ENCODE assay signal across 8 cellular contexts in genomic region chr6:32195652-32195901, GRCh38. TPM values are rescaled to one million over a fixed set of nuclear protein-coding genes. Genes with fewer than 3 reads are reported as not detected.
A peak's percentile ranks its signal among the peaks of the same experiment; 100 is the strongest.
DNase-seq lines count a peak whose midpoint lies in the region; ATAC-seq and TF ChIP-seq lines count a peak whose summit lies in the region.

No MANE protein-coding gene starts in this region.

- WGBS in right cardiac atrium: under 1% methylated on average over 25 of the region's 25 CpGs
- 0 to 1% (median 1%) methylated on average over 22 to 25 of the region's 25 CpGs for WGBS in psoas muscle, 3 donors

- H3K36me3 ChIP-seq in psoas muscle (ENCODE audit: insufficient read depth in 1 of 2, low read depth in 1 of 2) (no peaks in the 10 kb centered on the region), uterus (no peaks in the 10 kb centered on the region)

- TF ChIP-seq CTCF in astrocyte of the cerebellum (IDR thresholded peaks at IDR 0.05; ENCODE audit: low read depth, low read length, missing control alignments): peak; percentile 45
- TF ChIP-seq CTCF in psoas muscle (IDR thresholded peaks at IDR 0.05): peak; percentile 48
- TF ChIP-seq CTCF in uterus (IDR thresholded peaks at IDR 0.05): peak; percentile 20 to 77 (median 51)

- ATAC-seq in HG02623 (IDR thresholded peaks at IDR 0.05; ENCODE audit: unreplicated experiment) (peak; percentile 66), right cardiac atrium (peak; percentile 88 to 92), psoas muscle (peak; percentile 88 to 93 (median 92))

- intact Hi-C loops in right cardiac atrium (cut with DNase I) (loop anchor here in 1 of 4 donors (5.0 kb wide), 1 partner anchor 68 kb away; the partner anchor contains the start of gene ATF6B), psoas muscle (cut with DNase I) (loop anchor here (1.0 to 10.0 kb wide), 3 partner anchors 77 to 999 kb away; partner anchors contain the start of gene COL11A2 (in 1 of the 2)), uterus (cut with DNase I; ENCODE audit: low total_unique reads) (no loop called here)

- no peaks in the 10 kb centered on the region for H3K27me3 ChIP-seq in right cardiac atrium (ENCODE audit: control insufficient read depth, insufficient read depth)
- H3K27me3 ChIP-seq in psoas muscle (ENCODE audit: insufficient read depth in 3 of 3, low read length in 2 of 3): no peaks in the 10 kb centered on the region
- H3K27me3 ChIP-seq in uterus: no peaks in the 10 kb centered on the region

- no peak for TF ChIP-seq POLR2A in uterus (IDR thresholded peaks at IDR 0.05)

- DNase-seq in G401 (ENCODE audit: low spot score): peak; percentile 100
- peak; percentile 97 to 99 for DNase-seq in NCI-H187 (lab: John Stamatoyannopoulos, UW)
- peak; percentile 98 for DNase-seq in T-helper 9 cell
- DNase-seq in astrocyte of the cerebellum (ENCODE audit: low read depth): peak; percentile 99
- peak; percentile 100 for DNase-seq in right cardiac atrium
- peak; percentile 100 for DNase-seq in psoas muscle
- peak; percentile 100 for DNase-seq in uterus

- H3K4me3 ChIP-seq in astrocyte of the cerebellum (ENCODE audit: low read depth, low read length) (peak overlapping the region; percentile 83), right cardiac atrium (ENCODE audit: low read length) (no peak overlapping the region), psoas muscle (peak overlapping the region; percentile 88), uterus (peak overlapping the region; percentile 69 to 89)

- in situ Hi-C loops in G401 (cut with HindIII; ENCODE audit: low sequenced_read_pairs): no loop called here
- in situ Hi-C loops in astrocyte of the cerebellum (cut with HindIII; ENCODE audit: low sequenced_read_pairs): no loop called here

- H3K4me1 ChIP-seq in right cardiac atrium (ENCODE audit: control insufficient read depth, insufficient read depth, low read length) (peaks cover 5% of the 10 kb centered on the region), psoas muscle (peaks cover 24% of the 10 kb centered on the region), uterus (peaks cover 3 to 7% of the 10 kb centered on the region in 2 donors)

- H3K9me3 ChIP-seq in right cardiac atrium (ENCODE audit: control insufficient read depth, low read length) (no peaks in the 10 kb centered on the region), psoas muscle (no peaks in the 10 kb centered on the region), uterus (no peaks in the 10 kb centered on the region)

- H3K27ac ChIP-seq in right cardiac atrium (ENCODE audit: low read length) (no peak overlapping the region), psoas muscle (peak overlapping the region; percentile 99), uterus (peak overlapping the region; percentile 100)

RNA-seq across cellular contexts. Expression of gene GPSM3, which starts 3.1 kb away (rescaled TPM):
- 3.4 and 7.9 TPM in 2 replicates for total RNA-seq in G401 (2014; rRNA removed; shearing (Covaris generic))
- total RNA-seq in right cardiac atrium (1 to 10 TPM; 5.9 to 9.5 (median 8.3) TPM), psoas muscle (1 to 10 TPM; 1.7 to 5.1 (median 3.5) TPM), uterus (1 to 10 TPM in 3 of 4 donors, not detected in 1; 2.3 to 9.7 (median 3.5) TPM)
- polyA plus RNA-seq in right cardiac atrium (4.0 TPM), psoas muscle (1 to 10 TPM; 1.5 to 2.7 (median 2.6) TPM)

RNA-seq across cellular contexts. Expression of gene PBX2, which starts 5.6 kb away (rescaled TPM):
- 109 and 123 TPM in 2 replicates for total RNA-seq in G401 (2014; rRNA removed; shearing (Covaris generic))
- total RNA-seq in right cardiac atrium (10 to 100 TPM; 44.1 to 61.0 (median 51.8) TPM), psoas muscle (10 to 100 TPM; 36.1 to 46.7 (median 37.5) TPM), uterus (100 to 1,000 TPM in 1 of 4 donors, 10 to 100 TPM in 3; 35.1 to 150 (median 57.7) TPM)
- polyA plus RNA-seq in right cardiac atrium (44.7 TPM), psoas muscle (10 to 100 TPM; 20.4 to 27.4 (median 22.1) TPM)

RNA-seq across cellular contexts. Expression of gene AGER, which starts 11.5 kb away (rescaled TPM):
- 3.8 and 17.4 TPM in 2 replicates for total RNA-seq in G401 (2014; rRNA removed; shearing (Covaris generic))
- 1 to 10 TPM; 1.8 to 3.6 (median 3.5) TPM for total RNA-seq in right cardiac atrium
- polyA plus RNA-seq in right cardiac atrium: 1.6 TPM
- 1 to 10 TPM in 3 of 4 donors, under 1 TPM in 1; 0.85 to 2.0 (median 1.4) TPM for total RNA-seq in psoas muscle
- polyA plus RNA-seq in psoas muscle: 1 to 10 TPM in 1 of 3 donors, under 1 TPM in 2; 0.79 to 1.7 (median 0.91) TPM
- 10 to 100 TPM in 1 of 4 donors, 1 to 10 TPM in 1, under 1 TPM in 1, not detected in 1; 0.59 to 12.4 (median 2.5) TPM for total RNA-seq in uterus

RNA-seq across cellular contexts. Expression of gene RNF5, which starts 17.4 kb away (rescaled TPM):
- total RNA-seq in G401 (2014; rRNA removed; shearing (Covaris generic)): 122 and 128 TPM in 2 replicates
- total RNA-seq in right cardiac atrium (10 to 100 TPM; 73.2 to 88.3 (median 76.7) TPM), psoas muscle (10 to 100 TPM; 52.0 to 91.1 (median 57.0) TPM), uterus (10 to 100 TPM; 45.6 to 84.7 (median 56.3) TPM)
- polyA plus RNA-seq in right cardiac atrium (118 TPM), psoas muscle (100 to 1,000 TPM; 110 to 122 (median 113) TPM)

RNA-seq across cellular contexts. Expression of gene AGPAT1, which starts 19.7 kb away (rescaled TPM):
- total RNA-seq in G401 (2014; rRNA removed; shearing (Covaris generic)): 75.4 and 80.4 TPM in 2 replicates
- total RNA-seq in right cardiac atrium (10 to 100 TPM; 56.9 to 67.2 (median 63.1) TPM), psoas muscle (10 to 100 TPM; 36.8 to 59.8 (median 47.7) TPM), uterus (10 to 100 TPM; 14.2 to 71.2 (median 37.7) TPM)
- polyA plus RNA-seq in right cardiac atrium (54.9 TPM), psoas muscle (10 to 100 TPM; 35.0 to 77.8 (median 38.0) TPM)
